In the genomic region with DNA sequence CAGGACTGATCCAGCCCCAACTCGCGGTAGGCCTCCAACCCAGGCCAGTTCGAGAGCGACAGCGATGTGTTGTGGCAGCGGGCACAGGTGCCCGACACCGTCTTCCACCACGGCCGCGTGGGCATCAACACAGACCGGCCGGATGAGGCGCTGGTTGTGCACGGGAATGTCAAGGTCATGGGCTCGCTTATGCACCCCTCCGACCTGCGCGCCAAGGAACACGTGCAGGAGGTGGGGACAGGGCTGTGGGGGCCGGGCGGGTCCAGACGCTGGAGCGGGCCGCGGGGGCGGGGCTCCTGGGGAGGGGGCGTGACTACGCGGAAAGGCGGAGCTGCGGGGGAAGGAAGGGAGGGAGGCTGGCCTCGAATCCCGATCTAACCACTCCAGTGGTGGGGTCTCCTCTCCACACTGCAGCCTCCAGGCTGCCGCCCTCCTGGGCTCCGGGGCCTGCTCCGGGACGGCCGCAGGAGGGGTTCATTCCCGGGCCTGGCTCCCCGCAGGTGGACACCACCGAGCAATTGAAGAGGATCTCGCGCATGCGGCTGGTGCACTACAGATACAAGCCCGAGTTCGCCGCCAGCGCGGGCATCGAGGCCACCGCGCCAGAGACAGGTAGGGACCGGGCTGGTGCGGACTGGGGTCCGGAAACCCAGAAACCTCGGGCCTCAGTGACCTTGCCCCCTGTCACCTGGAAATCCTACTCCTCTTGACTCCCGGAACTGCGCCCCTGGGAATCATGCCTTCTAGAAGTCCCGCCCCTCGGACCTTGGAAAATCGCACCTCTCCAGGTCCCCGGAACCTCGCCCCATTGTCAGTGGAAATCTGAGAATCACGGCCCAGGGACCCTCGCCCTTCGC, we compare ENCODE assay signal across 8 cellular contexts. TPM values are rescaled to one million over a fixed set of nuclear protein-coding genes. Genes with fewer than 3 reads are reported as not detected.
DNase-seq lines count a peak whose midpoint lies in the region; ATAC-seq lines count a peak whose summit lies in the region.

No MANE protein-coding gene starts in this region.

- ATAC-seq in right cardiac atrium (peak; percentile 49 to 71), HG02973 (IDR thresholded peaks at IDR 0.05; ENCODE audit: unreplicated experiment) (no peak), HG03457 (IDR thresholded peaks at IDR 0.05; ENCODE audit: unreplicated experiment) (no peak), GM18502 (IDR thresholded peaks at IDR 0.05; ENCODE audit: poor library complexity, unreplicated experiment) (no peak)

- no peaks in the 10 kb centered on the region for H3K27me3 Mint-ChIP-seq in activated T-helper 2 cell treated with anti-CD3 and anti-CD28 coated beads, Interferon-gamma antibody, Interleukin-2, Interleukin-4, amounts not matched to agents 10 μg/mL and 5 μg/mL and 100 μg/mL, durations not matched to agents 14 hours and 24 hours and 36 hours (ENCODE audit: low read depth)

- H3K9me3 Mint-ChIP-seq in activated T-helper 2 cell treated with anti-CD3 and anti-CD28 coated beads, Interferon-gamma antibody, Interleukin-2, Interleukin-4, amounts not matched to agents 10 μg/mL and 5 μg/mL and 100 μg/mL, durations not matched to agents 14 hours and 24 hours and 36 hours, result no peaks in the 10 kb centered on the region

- no peaks in the 10 kb centered on the region for H3K9me3 ChIP-seq in right cardiac atrium (ENCODE audit: control insufficient read depth, low read length)

- no peaks in the 10 kb centered on the region for H3K27me3 ChIP-seq in right cardiac atrium (ENCODE audit: control insufficient read depth, insufficient read depth)

- peak; percentile 66 for DNase-seq in NCI-H69 (lab: John Stamatoyannopoulos, UW)
- peak; percentile 64 for DNase-seq in activated T-helper 2 cell treated with anti-CD3 and anti-CD28 coated beads, Interferon-gamma antibody, Interleukin-2, Interleukin-4, amounts not matched to agents 10 μg/mL and 5 μg/mL and 100 μg/mL, durations not matched to agents 14 hours and 24 hours and 36 hours (ENCODE audit: low spot score)
- peak; percentile 53 to 85 (median 82) for DNase-seq in right cardiac atrium
- peak; percentile 20 to 42 (median 24) for DNase-seq in stimulated activated CD4-positive, alpha-beta T cell treated with anti-CD3 and anti-CD28 coated beads, TNF-alpha, amount 100 ng/mL, for 48 hours (ENCODE audit: low read depth in 3 of 3)
- no peak for DNase-seq in NCI-H146 treated with DMSO at 0.1 percent for 48 hours (lab: John Stamatoyannopoulos, UW; ENCODE audit: unreplicated experiment)

- intact Hi-C loops in activated T-helper 2 cell treated with anti-CD3 and anti-CD28 coated beads, Interferon-gamma antibody, Interleukin-2, Interleukin-4, amounts not matched to agents 10 μg/mL and 5 μg/mL and 100 μg/mL, durations not matched to agents 14 hours and 24 hours and 36 hours (cut with micrococcal nuclease), result loop anchor here (2.0 kb wide), 1 partner anchor 27 kb away; no protein-coding TSS in a partner anchor
- intact Hi-C loops in right cardiac atrium (cut with DNase I), result no loop called here

- H3K4me1 Mint-ChIP-seq in activated T-helper 2 cell treated with anti-CD3 and anti-CD28 coated beads, Interferon-gamma antibody, Interleukin-2, Interleukin-4, amounts not matched to agents 10 μg/mL and 5 μg/mL and 100 μg/mL, durations not matched to agents 14 hours and 24 hours and 36 hours (ENCODE audit: low read depth), result peaks cover 13% of the 10 kb centered on the region

- no peak overlapping the region for H3K27ac Mint-ChIP-seq in activated T-helper 2 cell treated with anti-CD3 and anti-CD28 coated beads, Interferon-gamma antibody, Interleukin-2, Interleukin-4, amounts not matched to agents 10 μg/mL and 5 μg/mL and 100 μg/mL, durations not matched to agents 14 hours and 24 hours and 36 hours

- H3K4me3 Mint-ChIP-seq in activated T-helper 2 cell treated with anti-CD3 and anti-CD28 coated beads, Interferon-gamma antibody, Interleukin-2, Interleukin-4, amounts not matched to agents 10 μg/mL and 5 μg/mL and 100 μg/mL, durations not matched to agents 14 hours and 24 hours and 36 hours (ENCODE audit: low read depth), result peak overlapping the region; percentile 45

- WGBS in right cardiac atrium, result 45% methylated on average over 67 of the region's 67 CpGs

- H3K4me1 ChIP-seq in right cardiac atrium (ENCODE audit: control insufficient read depth, insufficient read depth, low read length), result no peaks in the 10 kb centered on the region

- no peak overlapping the region for H3K27ac ChIP-seq in right cardiac atrium (ENCODE audit: low read length)

- no peak overlapping the region for H3K4me3 ChIP-seq in right cardiac atrium (ENCODE audit: low read length)

- H3K36me3 Mint-ChIP-seq in activated T-helper 2 cell treated with anti-CD3 and anti-CD28 coated beads, Interferon-gamma antibody, Interleukin-2, Interleukin-4, amounts not matched to agents 10 μg/mL and 5 μg/mL and 100 μg/mL, durations not matched to agents 14 hours and 24 hours and 36 hours (ENCODE audit: low read depth), result no peaks in the 10 kb centered on the region

RNA-seq across cellular contexts. Expression of gene TMEM258, which starts 14.9 kb away (rescaled TPM):
- total RNA-seq in activated T-helper 2 cell treated with anti-CD3 and anti-CD28 coated beads, Interferon-gamma antibody, Interleukin-2, Interleukin-4, amounts not matched to agents 10 μg/mL and 5 μg/mL and 100 μg/mL, durations not matched to agents 14 hours and 24 hours and 36 hours, result 187 and 192 TPM in 2 replicates
- total RNA-seq in right cardiac atrium, result 100 to 1,000 TPM; 107 to 113 (median 111) TPM
- polyA plus RNA-seq in right cardiac atrium, result 170 TPM

RNA-seq across cellular contexts. Expression of gene FEN1, which starts 15.2 kb away (rescaled TPM):
- 130 and 131 TPM in 2 replicates for total RNA-seq in activated T-helper 2 cell treated with anti-CD3 and anti-CD28 coated beads, Interferon-gamma antibody, Interleukin-2, Interleukin-4, amounts not matched to agents 10 μg/mL and 5 μg/mL and 100 μg/mL, durations not matched to agents 14 hours and 24 hours and 36 hours
- 1 to 10 TPM; 4.6 to 5.4 (median 5.1) TPM for total RNA-seq in right cardiac atrium
- 4.6 TPM for polyA plus RNA-seq in right cardiac atrium

RNA-seq across cellular contexts. Expression of gene MYRF, which starts 25.0 kb away (rescaled TPM):
- 1.8 and 2.6 TPM in 2 replicates for total RNA-seq in activated T-helper 2 cell treated with anti-CD3 and anti-CD28 coated beads, Interferon-gamma antibody, Interleukin-2, Interleukin-4, amounts not matched to agents 10 μg/mL and 5 μg/mL and 100 μg/mL, durations not matched to agents 14 hours and 24 hours and 36 hours
- 1 to 10 TPM in 3 of 4 donors, under 1 TPM in 1; 0.62 to 1.9 (median 1.4) TPM for total RNA-seq in right cardiac atrium
- 0.70 TPM for polyA plus RNA-seq in right cardiac atrium

RNA-seq across cellular contexts. Expression of gene FADS1, which starts 39.3 kb away (rescaled TPM):
- 114 and 116 TPM in 2 replicates for total RNA-seq in activated T-helper 2 cell treated with anti-CD3 and anti-CD28 coated beads, Interferon-gamma antibody, Interleukin-2, Interleukin-4, amounts not matched to agents 10 μg/mL and 5 μg/mL and 100 μg/mL, durations not matched to agents 14 hours and 24 hours and 36 hours
- 10 to 100 TPM; 41.3 to 45.7 (median 43.3) TPM for total RNA-seq in right cardiac atrium
- polyA plus RNA-seq in right cardiac atrium, result 27.6 TPM

RNA-seq across cellular contexts. Expression of gene FADS2, which starts 50.6 kb away (rescaled TPM):
- 366 and 381 TPM in 2 replicates for total RNA-seq in activated T-helper 2 cell treated with anti-CD3 and anti-CD28 coated beads, Interferon-gamma antibody, Interleukin-2, Interleukin-4, amounts not matched to agents 10 μg/mL and 5 μg/mL and 100 μg/mL, durations not matched to agents 14 hours and 24 hours and 36 hours
- total RNA-seq in right cardiac atrium, result 10 to 100 TPM; 16.4 to 38.1 (median 31.1) TPM
- polyA plus RNA-seq in right cardiac atrium, result 30.6 TPM

Comparison
In these comparisons a context has a peak if more than half of its experiments do, and no peak if none do; other contexts are left out.
1. ATAC-seq: peak in right cardiac atrium (2 of 2); none in HG02973 (single experiment), HG03457 (single experiment) and GM18502 (single experiment).
2. RNA of gene FEN1, which starts 15.2 kb away (total RNA-seq): 130 to 131 TPM in activated T-helper 2 cell treated with anti-CD3 and anti-CD28 coated beads, Interferon-gamma antibody, Interleukin-2, Interleukin-4, amounts not matched to agents 10 μg/mL and 5 μg/mL and 100 μg/mL, durations not matched to agents 14 hours and 24 hours and 36 hours; 4.6 to 5.4 TPM in right cardiac atrium; every median in the first group is over 10 times any median in the second.